8 cellular contexts compared by ENCODE assay signal in genomic region chr9:128882677-128883590, GRCh38. TPM values are rescaled to one million over a fixed set of nuclear protein-coding genes. Genes with fewer than 3 reads are reported as not detected.
DNase-seq lines count a peak whose midpoint lies in the region; ATAC-seq and TF ChIP-seq lines count a peak whose summit lies in the region.

No MANE protein-coding gene starts in this region.

- 0 to 4% methylated on average over 7 to 19 of the region's 19 CpGs for WGBS in endodermal cell (ENCODE audit: insufficient coverage in 1 of 2, insufficient read length in 1 of 2), 2 experiments

- H3K27me3 ChIP-seq in RWPE2 (ENCODE audit: insufficient read depth, poor library complexity, severe bottlenecking) = no peaks in the 10 kb centered on the region
- H3K27me3 ChIP-seq in endodermal cell (ENCODE audit: control insufficient read depth, insufficient read depth, low read length, poor library complexity, severe bottlenecking) = no peaks in the 10 kb centered on the region

- DNase-seq in stimulated activated CD4-positive, alpha-beta T cell treated with anti-CD3 and anti-CD28 coated beads, Interleukin-15, amount 100 ng/mL, for 24 hours = peak; percentile 39
- DNase-seq in stimulated activated CD4-positive, alpha-beta T cell treated with anti-CD3 and anti-CD28 coated beads, Interleukin-12 subunit alpha, Interleukin-12 subunit beta, amount 100 ng/mL, for 4 hours = no peak
- no peak for DNase-seq in RWPE2 (ENCODE audit: low spot score)
- peak; percentile 74 for DNase-seq in endodermal cell
- peak; percentile 31 for DNase-seq in nephron progenitor cell
- DNase-seq in activated CD4-positive, CD25-positive, alpha-beta regulatory T cell treated with anti-CD3 and anti-CD28 coated beads, Interleukin-2, amount 50 U/mL, for 72 hours = no peak
- DNase-seq in ureter (ENCODE audit: low spot score) = no peak
- no peak for DNase-seq in stimulated activated CD4-positive, alpha-beta T cell treated with anti-CD3 and anti-CD28 coated beads, Interleukin-2, amount 100 ng/mL, for 48 hours

- H3K27ac Mint-ChIP-seq in endodermal cell = peak overlapping the region; percentile 95
- H3K27ac Mint-ChIP-seq in nephron progenitor cell = peak overlapping the region; percentile 97

- H3K9me3 Mint-ChIP-seq in endodermal cell (no peaks in the 10 kb centered on the region), nephron progenitor cell (no peaks in the 10 kb centered on the region)

- peak overlapping the region; percentile 95 for H3K4me3 Mint-ChIP-seq in endodermal cell
- peak overlapping the region; percentile 99 for H3K4me3 Mint-ChIP-seq in nephron progenitor cell

- peak overlapping the region; percentile 91 for H3K27ac ChIP-seq in RWPE2 (ENCODE audit: poor library complexity, severe bottlenecking)
- H3K27ac ChIP-seq in endodermal cell (ENCODE audit: low read depth, low read length) = peak overlapping the region; percentile 94

- no peaks in the 10 kb centered on the region for H3K27me3 Mint-ChIP-seq in endodermal cell (ENCODE audit: insufficient read depth)
- H3K27me3 Mint-ChIP-seq in nephron progenitor cell (ENCODE audit: low read depth, poor library complexity) = no peaks in the 10 kb centered on the region

- H3K4me1 ChIP-seq in RWPE2 (ENCODE audit: insufficient read depth, poor library complexity, severe bottlenecking) (peaks cover 20% of the 10 kb centered on the region), endodermal cell (ENCODE audit: control insufficient read depth, insufficient read depth, low read length) (peaks cover 1% of the 10 kb centered on the region)

- H3K9ac ChIP-seq in endodermal cell (ENCODE audit: extremely low read depth, low read length, poor library complexity, severe bottlenecking) = peak overlapping the region; percentile 85

- H3K36me3 Mint-ChIP-seq in endodermal cell (ENCODE audit: low read depth) (peaks cover 25% of the 10 kb centered on the region), nephron progenitor cell (ENCODE audit: low read depth) (peaks cover 24% of the 10 kb centered on the region)

- ATAC-seq in RWPE2 (ENCODE audit: low read depth) = peak; percentile 43

- H3K9me3 ChIP-seq in RWPE2 (ENCODE audit: severe bottlenecking) = no peaks in the 10 kb centered on the region
- H3K9me3 ChIP-seq in endodermal cell (ENCODE audit: control insufficient read depth, low read length) = no peaks in the 10 kb centered on the region

- TF ChIP-seq CTCF in RWPE2 (IDR thresholded peaks at IDR 0.05; ENCODE audit: poor library complexity, severe bottlenecking) = no peak
- no peak for TF ChIP-seq CTCF in endodermal cell (conservative IDR thresholded peaks at IDR 0.05)
- no peak for TF ChIP-seq CTCF in nephron progenitor cell (IDR thresholded peaks at IDR 0.05)

- H3K4me1 Mint-ChIP-seq in endodermal cell (peaks cover 38% of the 10 kb centered on the region), nephron progenitor cell (peaks cover 48% of the 10 kb centered on the region)

- peaks cover 47% of the 10 kb centered on the region for H3K36me3 ChIP-seq in RWPE2 (ENCODE audit: low read depth)
- H3K36me3 ChIP-seq in endodermal cell (ENCODE audit: control insufficient read depth, insufficient read depth, low read length) = peaks cover 27% of the 10 kb centered on the region

- peak overlapping the region; percentile 94 for H3K4me3 ChIP-seq in RWPE2 (ENCODE audit: severe bottlenecking)
- H3K4me3 ChIP-seq in endodermal cell (ENCODE audit: low read length) = peak overlapping the region; percentile 100

RNA-seq across cellular contexts. Expression of gene LRRC8A, which starts 1.0 kb away (rescaled TPM):
- total RNA-seq in endodermal cell (10 to 100 TPM; 54.6 to 58.7 TPM), ureter (37.1 TPM)
- polyA plus RNA-seq in endodermal cell (2013, experiment 1 of 2) = 32.7 TPM
- polyA plus RNA-seq in endodermal cell (2013, experiment 2 of 2) = 34.9 TPM

RNA-seq across cellular contexts. Expression of gene KYAT1, which starts 1.2 kb away (rescaled TPM):
- 10 to 100 TPM; 13.6 to 25.3 TPM for total RNA-seq in endodermal cell
- polyA plus RNA-seq in endodermal cell (2013, experiment 1 of 2) = 18.8 TPM
- polyA plus RNA-seq in endodermal cell (2013, experiment 2 of 2) = 16.8 TPM
- total RNA-seq in ureter = 13.0 TPM

RNA-seq across cellular contexts. Expression of gene PHYHD1, which starts 37.8 kb away (rescaled TPM):
- total RNA-seq in endodermal cell (10 to 100 TPM; 15.2 to 18.0 TPM), ureter (26.6 TPM)
- polyA plus RNA-seq in endodermal cell (2013, experiment 1 of 2) = 6.4 TPM
- 4.7 TPM for polyA plus RNA-seq in endodermal cell (2013, experiment 2 of 2)

RNA-seq across cellular contexts. Expression of gene SPOUT1, which starts 53.3 kb away (rescaled TPM):
- 10 to 100 TPM; 66.9 to 86.5 TPM for total RNA-seq in endodermal cell
- polyA plus RNA-seq in endodermal cell (2013, experiment 1 of 2) = 39.4 TPM
- 25.4 TPM for polyA plus RNA-seq in endodermal cell (2013, experiment 2 of 2)
- 55.7 TPM for total RNA-seq in ureter

Comparison
In these comparisons a context has a peak if more than half of its experiments do, and no peak if none do; other contexts are left out.
1. DNase-seq: peak in stimulated activated CD4-positive, alpha-beta T cell treated with anti-CD3 and anti-CD28 coated beads, Interleukin-15, amount 100 ng/mL, for 24 hours (single experiment), endodermal cell (single experiment) and nephron progenitor cell (single experiment); none in stimulated activated CD4-positive, alpha-beta T cell treated with anti-CD3 and anti-CD28 coated beads, Interleukin-12 subunit alpha, Interleukin-12 subunit beta, amount 100 ng/mL, for 4 hours (single experiment), RWPE2 (single experiment), activated CD4-positive, CD25-positive, alpha-beta regulatory T cell treated with anti-CD3 and anti-CD28 coated beads, Interleukin-2, amount 50 U/mL, for 72 hours (single experiment), ureter (single experiment) and stimulated activated CD4-positive, alpha-beta T cell treated with anti-CD3 and anti-CD28 coated beads, Interleukin-2, amount 100 ng/mL, for 48 hours (0 of 2).